In the genomic region with DNA sequence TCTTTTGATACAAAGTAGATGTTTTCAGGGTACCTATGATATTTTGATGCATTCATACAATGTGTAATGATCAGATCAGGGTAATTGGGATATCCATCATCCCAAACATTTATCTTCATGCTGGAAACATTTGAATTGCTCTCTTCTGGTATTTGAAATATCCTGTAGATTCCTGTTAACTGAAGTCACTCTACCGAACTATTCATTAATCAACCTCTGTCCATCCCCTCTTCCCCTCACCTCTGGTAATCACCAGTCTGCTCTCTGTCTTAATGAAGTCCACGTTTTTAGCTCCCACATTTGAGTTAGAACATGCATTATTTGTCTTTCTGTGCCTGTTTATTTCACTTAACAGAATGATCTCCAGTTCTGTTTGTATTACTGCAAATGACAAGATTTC, we compare ENCODE assay signal across 27 cellular contexts. TPM values are rescaled to one million over a fixed set of nuclear protein-coding genes. Genes with fewer than 3 reads are reported as not detected.
DNase-seq lines count a peak whose midpoint lies in the region; ATAC-seq, FAIRE-seq and TF ChIP-seq lines count a peak whose summit lies in the region.
"Had no signal": no experiment of that assay in that cellular context is flagged by ENCODE, and none has a peak within 500 bp of the region (broad histone marks: within the 10 kb centered on the region; RNA-seq: fewer than 3 reads in every experiment).

No MANE protein-coding gene starts in this region.

- H3K27me3 ChIP-seq in CD4-positive, CD25-positive, alpha-beta regulatory T cell (ENCODE audit: control insufficient read depth, insufficient read depth, low read length), result no peaks in the 10 kb centered on the region
- H3K27me3 ChIP-seq in astrocyte (ENCODE audit: insufficient read depth, low read length), result no peaks in the 10 kb centered on the region
- no peaks in the 10 kb centered on the region for H3K27me3 ChIP-seq in osteoblast (ENCODE audit: insufficient read depth, low read length)
- H3K27me3 ChIP-seq in naive thymus-derived CD4-positive, alpha-beta T cell (ENCODE audit: control insufficient read depth in 2 of 2, insufficient read depth in 2 of 2, low read length in 2 of 2), result no peaks in the 10 kb centered on the region
- H3K27me3 ChIP-seq: breast epithelium, foreskin keratinocyte, stomach, tibial artery had no signal

- H3K27ac Mint-ChIP-seq in CD4-positive, CD25-positive, alpha-beta regulatory T cell, result peak overlapping the region in 2 of 3 donors; percentile 11 to 42
- H3K27ac Mint-ChIP-seq in astrocyte (ENCODE audit: unreplicated experiment), result peak overlapping the region; percentile 80
- H3K27ac Mint-ChIP-seq in naive thymus-derived CD4-positive, alpha-beta T cell, result peak overlapping the region in 1 of 9 donors; percentile 26
- H3K27ac Mint-ChIP-seq: activated CD4-positive, alpha-beta memory T cell treated with anti-CD3 and anti-CD28 coated beads for 36 hours had no signal

- peaks cover 40 to 61% (median 55%) of the 10 kb centered on the region in 4 donors for H3K4me1 Mint-ChIP-seq in CD4-positive, CD25-positive, alpha-beta regulatory T cell
- peaks cover 34% of the 10 kb centered on the region for H3K4me1 Mint-ChIP-seq in astrocyte (ENCODE audit: low read depth, unreplicated experiment)
- peaks cover 27 to 60% (median 41%) of the 10 kb centered on the region in 7 donors for H3K4me1 Mint-ChIP-seq in naive thymus-derived CD4-positive, alpha-beta T cell
- H3K4me1 Mint-ChIP-seq: neural crest cell had no signal

- intact Hi-C loops in naive thymus-derived CD4-positive, alpha-beta T cell (cut with micrococcal nuclease), result no loop called here

- H3K79me2 ChIP-seq in astrocyte (ENCODE audit: insufficient read depth, low read length), result peaks cover 57% of the 10 kb centered on the region
- peaks cover 62% of the 10 kb centered on the region for H3K79me2 ChIP-seq in osteoblast (ENCODE audit: insufficient read depth, low read length)

- POLR2A ChIA-PET in naive thymus-derived CD4-positive, alpha-beta T cell (lab: Charles Lee), result no interaction called here

- peak overlapping the region in 1 of 4 donors; percentile 74 for H3K4me3 Mint-ChIP-seq in CD4-positive, CD25-positive, alpha-beta regulatory T cell
- peak overlapping the region; percentile 47 for H3K4me3 Mint-ChIP-seq in astrocyte (ENCODE audit: unreplicated experiment)
- no peak overlapping the region for H3K4me3 Mint-ChIP-seq in naive thymus-derived CD4-positive, alpha-beta T cell
- H3K4me3 Mint-ChIP-seq: activated CD4-positive, alpha-beta memory T cell treated with anti-CD3 and anti-CD28 coated beads for 36 hours; neural crest cell had no signal

- no peak for DNase-seq in CD4-positive, CD25-positive, alpha-beta regulatory T cell
- DNase-seq in GM19239 (ENCODE audit: insufficient read length, low spot score) (no peak), astrocyte (ENCODE audit: low read depth) (peak; percentile 49), osteoblast (ENCODE audit: insufficient read length, low spot score, missing footprints) (no peak), GM13976 (ENCODE audit: low spot score) (no peak), LoVo (ENCODE audit: low spot score) (no peak)
- DNase-seq in naive thymus-derived CD4-positive, alpha-beta T cell, result no peak
- DNase-seq: activated B cell treated with CpG ODN at 0.5 μM for 24 hours; activated CD4-positive, alpha-beta memory T cell treated with anti-CD3 and anti-CD28 coated beads for 36 hours; activated gamma-delta T cell treated with Interleukin-2 at 50 U/mL for 16 hours; activated T-cell treated with anti-CD3 and anti-CD28 coated beads for 4 hours; effector memory CD4-positive, alpha-beta T cell; erythroblast; foreskin keratinocyte; left ventricle myocardium inferior; midbrain; NCI-H1105; NCI-H2029 treated with DMSO at 0.1 percent for 48 hours; NCI-H774; posterior cingulate gyrus; stimulated activated CD4-positive, alpha-beta T cell treated with anti-CD3 and anti-CD28 coated beads, Interleukin-15, amount 100 ng/mL, for 24 hours; stomach; tibial artery had no signal

- no peak overlapping the region for H3K27ac ChIP-seq in CD4-positive, CD25-positive, alpha-beta regulatory T cell (ENCODE audit: insufficient read depth, low read length, poor library complexity, severe bottlenecking)
- peak overlapping the region; percentile 31 for H3K27ac ChIP-seq in astrocyte (ENCODE audit: low read depth, low read length)
- peak overlapping the region; percentile 24 for H3K27ac ChIP-seq in osteoblast (ENCODE audit: low read depth, low read length)
- no peak overlapping the region for H3K27ac ChIP-seq in naive thymus-derived CD4-positive, alpha-beta T cell (ENCODE audit: low read depth, low read length)
- H3K27ac ChIP-seq: breast epithelium, foreskin keratinocyte, left ventricle myocardium inferior, stomach, tibial artery had no signal

- peaks cover 55% of the 10 kb centered on the region for H3K36me3 Mint-ChIP-seq in CD4-positive, CD25-positive, alpha-beta regulatory T cell
- peaks cover 39% of the 10 kb centered on the region for H3K36me3 Mint-ChIP-seq in astrocyte (ENCODE audit: low read depth, unreplicated experiment)
- peaks cover 25 to 84% (median 65%) of the 10 kb centered on the region in 5 donors for H3K36me3 Mint-ChIP-seq in naive thymus-derived CD4-positive, alpha-beta T cell

- TF ChIP-seq CTCF in astrocyte (IDR thresholded peaks at IDR 0.05; ENCODE audit: insufficient read depth, low read depth, low read length), result no peak
- no peak for TF ChIP-seq CTCF in osteoblast (IDR thresholded peaks at IDR 0.05; ENCODE audit: extremely low read depth, low read depth, low read length)
- no peak for TF ChIP-seq CTCF in GM13976 (IDR thresholded peaks at IDR 0.05; ENCODE audit: borderline replicate concordance, control extremely low read depth, extremely low read depth, insufficient read depth, missing control alignments)

- peaks cover 0 to 1% (median 0%) of the 10 kb centered on the region in 7 donors for H3K9me3 Mint-ChIP-seq in CD4-positive, CD25-positive, alpha-beta regulatory T cell
- H3K9me3 Mint-ChIP-seq in astrocyte (ENCODE audit: unreplicated experiment), result no peaks in the 10 kb centered on the region
- peaks cover 0 to 16% (median 5%) of the 10 kb centered on the region in 11 donors for H3K9me3 Mint-ChIP-seq in naive thymus-derived CD4-positive, alpha-beta T cell
- H3K9me3 Mint-ChIP-seq: activated B cell treated with CpG ODN at 0.5 μM for 24 hours had no signal

- CTCF ChIA-PET in naive thymus-derived CD4-positive, alpha-beta T cell (lab: Charles Lee), result no interaction called here

- H2AFZ ChIP-seq in astrocyte (ENCODE audit: low read depth, low read length) (no peak overlapping the region), osteoblast (ENCODE audit: low read length) (no peak overlapping the region)

- ATAC-seq in CD4-positive, CD25-positive, alpha-beta regulatory T cell (ENCODE audit: low read depth in 2 of 2), result no peak
- no peak for ATAC-seq in naive thymus-derived CD4-positive, alpha-beta T cell
- ATAC-seq: foreskin keratinocyte, sciatic nerve had no signal

- peaks cover 52% of the 10 kb centered on the region for H3K36me3 ChIP-seq in CD4-positive, CD25-positive, alpha-beta regulatory T cell (ENCODE audit: control insufficient read depth, insufficient read depth, low read length)
- H3K36me3 ChIP-seq in astrocyte (ENCODE audit: insufficient read depth, low read length) (peaks cover 21% of the 10 kb centered on the region), osteoblast (ENCODE audit: insufficient read depth, low read length) (peaks cover 60% of the 10 kb centered on the region)
- peaks cover 0 to 71% (median 3%) of the 10 kb centered on the region in 3 experiments for H3K36me3 ChIP-seq in naive thymus-derived CD4-positive, alpha-beta T cell (ENCODE audit: control insufficient read depth in 2 of 3, insufficient read depth in 3 of 3, low read length in 3 of 3)
- H3K36me3 ChIP-seq: breast epithelium had no signal

- in situ Hi-C loops in GM13976 (cut with MboI; ENCODE audit: low sequenced_read_pairs, unreplicated experiment), result no loop called here

- H4K20me1 ChIP-seq in astrocyte (ENCODE audit: insufficient read depth, low read length) (peaks cover 46% of the 10 kb centered on the region), osteoblast (ENCODE audit: insufficient read depth, low read length) (peaks cover 19% of the 10 kb centered on the region)

- no peaks in the 10 kb centered on the region for H3K27me3 Mint-ChIP-seq in CD4-positive, CD25-positive, alpha-beta regulatory T cell
- H3K27me3 Mint-ChIP-seq in astrocyte (ENCODE audit: low read depth, unreplicated experiment), result no peaks in the 10 kb centered on the region
- H3K27me3 Mint-ChIP-seq in naive thymus-derived CD4-positive, alpha-beta T cell, result no peaks in the 10 kb centered on the region
- H3K27me3 Mint-ChIP-seq: activated B cell treated with CpG ODN at 0.5 μM for 24 hours; activated CD4-positive, alpha-beta memory T cell treated with anti-CD3 and anti-CD28 coated beads for 36 hours had no signal

- peak overlapping the region; percentile 13 for H3K9ac ChIP-seq in astrocyte (ENCODE audit: low read length)

- H3K4me3 ChIP-seq in CD4-positive, CD25-positive, alpha-beta regulatory T cell (ENCODE audit: low read depth, low read length), result peak overlapping the region; percentile 46
- H3K4me3 ChIP-seq in astrocyte (ENCODE audit: insufficient read depth, low read depth, low read length), result no peak overlapping the region
- no peak overlapping the region for H3K4me3 ChIP-seq in osteoblast (ENCODE audit: insufficient read depth, low read length)
- H3K4me3 ChIP-seq in naive thymus-derived CD4-positive, alpha-beta T cell (ENCODE audit: low read length), result no peak overlapping the region
- H3K4me3 ChIP-seq: breast epithelium, left ventricle myocardium inferior, stomach, tibial artery had no signal

- FAIRE-seq in GM19239 (lab: Jason Lieb, UNC), result peak; percentile 68
- no peak for FAIRE-seq in astrocyte (lab: Jason Lieb, UNC)
- FAIRE-seq: colon had no signal

- peak overlapping the region; percentile 70 for H3K4me2 ChIP-seq in astrocyte (ENCODE audit: low read length)
- peak overlapping the region; percentile 25 for H3K4me2 ChIP-seq in osteoblast (ENCODE audit: insufficient read depth, low read length)

- peaks cover 9% of the 10 kb centered on the region for H3K4me1 ChIP-seq in CD4-positive, CD25-positive, alpha-beta regulatory T cell (ENCODE audit: control insufficient read depth, insufficient read depth, low read length, poor library complexity, severe bottlenecking)
- peaks cover 10% of the 10 kb centered on the region for H3K4me1 ChIP-seq in astrocyte (ENCODE audit: insufficient read depth, low read length)
- H3K4me1 ChIP-seq in osteoblast (ENCODE audit: insufficient read depth, low read length), result peaks cover 16% of the 10 kb centered on the region
- no peaks in the 10 kb centered on the region for H3K4me1 ChIP-seq in naive thymus-derived CD4-positive, alpha-beta T cell (ENCODE audit: control insufficient read depth in 2 of 2, insufficient read depth in 2 of 2, low read length in 2 of 2)
- H3K4me1 ChIP-seq: breast epithelium, tibial artery had no signal

- H3K9me3 ChIP-seq in CD4-positive, CD25-positive, alpha-beta regulatory T cell (ENCODE audit: control insufficient read depth in 2 of 2, low read length in 2 of 2), result no peaks in the 10 kb centered on the region
- H3K9me3 ChIP-seq in astrocyte (ENCODE audit: insufficient read depth, low read depth, low read length) (no peaks in the 10 kb centered on the region), osteoblast (ENCODE audit: low read depth, low read length) (no peaks in the 10 kb centered on the region)
- peaks cover 0 to under 1% (median 0%) of the 10 kb centered on the region in 3 experiments for H3K9me3 ChIP-seq in naive thymus-derived CD4-positive, alpha-beta T cell (ENCODE audit: control insufficient read depth in 2 of 3, low read length in 3 of 3)
- H3K9me3 ChIP-seq: breast epithelium, tibial artery had no signal

RNA-seq across cellular contexts. Expression of gene MTG1, which starts 11.3 kb away (rescaled TPM):
- total RNA-seq in CD4-positive, CD25-positive, alpha-beta regulatory T cell, result 60.8 TPM
- 10 to 100 TPM; 36.7 to 46.7 (median 37.2) TPM for polyA plus RNA-seq in CD4-positive, CD25-positive, alpha-beta regulatory T cell
- total RNA-seq in astrocyte (44.0 and 52.3 TPM in 2 replicates), osteoblast (28.3 and 31.5 TPM in 2 replicates)
- total RNA-seq in naive thymus-derived CD4-positive, alpha-beta T cell, result 10 to 100 TPM; 51.0 to 67.1 (median 57.2) TPM
- 10 to 100 TPM; 25.6 to 40.7 TPM for polyA plus RNA-seq in naive thymus-derived CD4-positive, alpha-beta T cell

RNA-seq across cellular contexts. Expression of gene SPRN, which starts 19.2 kb away (rescaled TPM):
- not detected for total RNA-seq in CD4-positive, CD25-positive, alpha-beta regulatory T cell
- polyA plus RNA-seq in CD4-positive, CD25-positive, alpha-beta regulatory T cell, result under 1 TPM; 0.10 to 0.77 (median 0.25) TPM
- total RNA-seq in astrocyte (3.7 and 4.0 TPM in 2 replicates), osteoblast (under 0.01 TPM in 2 replicates)
- total RNA-seq in naive thymus-derived CD4-positive, alpha-beta T cell, result not detected
- under 1 TPM; 0.10 to 0.34 TPM for polyA plus RNA-seq in naive thymus-derived CD4-positive, alpha-beta T cell
- total RNA-seq: activated B cell treated with CpG ODN at 0.5 μM for 24 hours; activated CD4-positive, alpha-beta memory T cell treated with anti-CD3 and anti-CD28 coated beads for 36 hours; foreskin keratinocyte; left ventricle myocardium inferior; stomach had no signal
- polyA plus RNA-seq: foreskin keratinocyte had no signal

RNA-seq across cellular contexts. Expression of gene PAOX, which starts 26.2 kb away (rescaled TPM):
- total RNA-seq in CD4-positive, CD25-positive, alpha-beta regulatory T cell, result 6.7 TPM
- 10 to 100 TPM; 10.1 to 14.3 (median 11.2) TPM for polyA plus RNA-seq in CD4-positive, CD25-positive, alpha-beta regulatory T cell
- total RNA-seq in astrocyte (6.9 and 7.9 TPM in 2 replicates), osteoblast (5.9 and 7.6 TPM in 2 replicates)
- total RNA-seq in naive thymus-derived CD4-positive, alpha-beta T cell, result 1 to 10 TPM; 1.6 to 9.8 (median 7.7) TPM
- polyA plus RNA-seq in naive thymus-derived CD4-positive, alpha-beta T cell, result 1 to 10 TPM; 6.1 to 8.7 TPM

RNA-seq across cellular contexts. Expression of gene ECHS1, which starts 32.1 kb away (rescaled TPM):
- 16.9 TPM for total RNA-seq in CD4-positive, CD25-positive, alpha-beta regulatory T cell
- polyA plus RNA-seq in CD4-positive, CD25-positive, alpha-beta regulatory T cell, result 10 to 100 TPM; 76.3 to 91.7 (median 88.9) TPM
- total RNA-seq in astrocyte (81.0 and 90.9 TPM in 2 replicates), osteoblast (55.4 and 56.1 TPM in 2 replicates)
- 10 to 100 TPM; 17.5 to 39.8 (median 28.9) TPM for total RNA-seq in naive thymus-derived CD4-positive, alpha-beta T cell
- 100 to 1,000 TPM in 1 of 2 donors, 10 to 100 TPM in 1; 81.9 to 104 TPM for polyA plus RNA-seq in naive thymus-derived CD4-positive, alpha-beta T cell

RNA-seq across cellular contexts. Expression of gene FUOM, which starts 47.5 kb away (rescaled TPM):
- total RNA-seq in CD4-positive, CD25-positive, alpha-beta regulatory T cell, result 7.1 TPM
- polyA plus RNA-seq in CD4-positive, CD25-positive, alpha-beta regulatory T cell, result 10 to 100 TPM; 12.3 to 21.9 (median 17.9) TPM
- total RNA-seq in astrocyte, result 28.8 and 29.3 TPM in 2 replicates
- 5.1 and 6.5 TPM in 2 replicates for total RNA-seq in osteoblast
- 10 to 100 TPM; 11.2 to 24.6 (median 16.9) TPM for total RNA-seq in naive thymus-derived CD4-positive, alpha-beta T cell
- 10 to 100 TPM; 21.9 to 22.9 TPM for polyA plus RNA-seq in naive thymus-derived CD4-positive, alpha-beta T cell

Comparison
In these comparisons a context has a peak if more than half of its experiments do, and no peak if none do; other contexts are left out.
1. H3K27ac ChIP-seq: peak in astrocyte (single experiment) and osteoblast (single experiment); none in CD4-positive, CD25-positive, alpha-beta regulatory T cell (single experiment) and naive thymus-derived CD4-positive, alpha-beta T cell (single experiment).